1 cellular context compared by ENCODE assay signal in the genomic region with DNA sequence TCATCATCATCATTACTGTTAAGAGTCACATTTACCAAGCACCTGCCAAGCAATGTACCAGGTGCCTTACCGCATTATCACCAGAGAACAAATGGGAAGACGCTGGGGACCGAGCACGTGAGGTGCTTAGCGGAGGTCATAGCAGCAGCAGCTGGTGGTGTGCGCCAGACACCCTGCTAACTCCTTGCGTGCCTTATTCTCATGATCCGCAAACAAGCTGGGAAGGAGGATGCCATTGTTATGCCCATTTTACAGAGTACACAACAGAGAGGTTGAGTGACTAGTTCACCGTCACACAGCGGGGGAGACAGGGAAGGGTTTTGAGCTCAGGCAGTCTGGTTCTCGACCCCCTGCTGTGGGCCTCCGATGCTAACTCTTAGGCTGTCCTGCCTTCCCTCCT.
TF ChIP-seq lines count a peak whose summit lies in the region.

No MANE protein-coding gene starts in this region.

TF ChIP-seq in H1, 55 proteins besides CTCF, POLR2A, EP300 and RAD21:
- TF ChIP-seq SP1 (IDR thresholded peaks at IDR 0.05; ENCODE audit: low read depth, low read length) (no peak), KDM1A (IDR thresholded peaks at IDR 0.05; ENCODE audit: borderline replicate concordance, low read length) (peak; percentile 98), HDAC2 (IDR thresholded peaks at IDR 0.05; ENCODE audit: borderline replicate concordance in 1 of 2, low read depth in 2 of 2, low read length in 2 of 2) (peak in 1 of 2 experiments; percentile 89; a peak in 1 of 4 replicates)
